Comparison of ENCODE assay signal across 8 cellular contexts in genomic region chr5:13976867-13977479, GRCh38. TPM values are rescaled to one million over a fixed set of nuclear protein-coding genes. Genes with fewer than 3 reads are reported as not detected.
DNase-seq lines count a peak whose midpoint lies in the region; ATAC-seq and TF ChIP-seq lines count a peak whose summit lies in the region.

No MANE protein-coding gene starts in this region.

- H3K9me3 ChIP-seq in Panc1 (ENCODE audit: control insufficient read depth, insufficient read depth, low read depth, low read length) (no peaks in the 10 kb centered on the region), upper lobe of right lung (no peaks in the 10 kb centered on the region)

- POLR2A ChIA-PET in Panc1 (lab: Charles Lee) = interaction anchor here (0.5 to 0.6 kb wide), 2 partner anchors 13 to 217 kb away, joined by 3 to 15 read pairs; no protein-coding TSS in a partner anchor

- TF ChIP-seq CTCF in Panc1 (IDR thresholded peaks at IDR 0.05) (peak; percentile 75), fibroblast of the aortic adventitia (IDR thresholded peaks at IDR 0.05; ENCODE audit: insufficient read depth, low read length) (peak; percentile 14), upper lobe of right lung (IDR thresholded peaks at IDR 0.05) (peak; percentile 33), lower leg skin (IDR thresholded peaks at IDR 0.05) (no peak)

- H3K4me3 ChIP-seq in Panc1 (ENCODE audit: low read depth in 2 of 2, low read length in 2 of 2) (no peak overlapping the region), fibroblast of the aortic adventitia (ENCODE audit: low read depth, low read length) (no peak overlapping the region), upper lobe of right lung (no peak overlapping the region), lower leg skin (ENCODE audit: low read depth, poor library complexity, severe bottlenecking) (no peak overlapping the region)

- H3K27ac ChIP-seq in Panc1 (ENCODE audit: low read length) (peak overlapping the region; percentile 79), upper lobe of right lung (no peak overlapping the region)

- WGBS in lower leg skin, 2 donors = 38 to 45% methylated on average over 8 of the region's 8 CpGs

- intact Hi-C loops in Panc1 (cut with micrococcal nuclease; ENCODE audit: unreplicated experiment) = no loop called here
- intact Hi-C loops in upper lobe of right lung (cut with DNase I) = no loop called here
- intact Hi-C loops in lower leg skin (cut with DNase I; ENCODE audit: low total_unique reads) = no loop called here

- H3K4me1 ChIP-seq in Panc1 (ENCODE audit: control insufficient read depth, insufficient read depth, low read length) (peaks cover 16% of the 10 kb centered on the region), upper lobe of right lung (no peaks in the 10 kb centered on the region)

- no TSS peak for BruUV-seq in Panc1 (replicated peaks; lab: Mats Ljungman, UMichigan)

- in situ Hi-C loops in Panc1 (cut with HindIII; ENCODE audit: low pct_unique_long_range_greater_than_20kb, low sequenced_read_pairs) = loop anchor here (25.0 kb wide), 1 partner anchor 135 kb away; no protein-coding TSS in a partner anchor

- CTCF ChIA-PET in Panc1 (lab: Charles Lee) = interaction anchor here (0.6 to 0.7 kb wide), 2 partner anchors 13 to 131 kb away, joined by 4 to 8 read pairs; no protein-coding TSS in a partner anchor

- DNase-seq in AG20443 (ENCODE audit: low spot score) (peak; percentile 69), HS-5 (ENCODE audit: low read depth) (peak; percentile 46), Panc1 (ENCODE audit: low read depth, low spot score) (no peak), fibroblast of the aortic adventitia (ENCODE audit: low read depth) (peak; percentile 49), upper lobe of right lung (no peak), lower leg skin (ENCODE audit: low spot score in 2 of 2) (no peak)

- H3K36me3 ChIP-seq in Panc1 (ENCODE audit: control insufficient read depth, insufficient read depth, low read length) (no peaks in the 10 kb centered on the region), upper lobe of right lung (no peaks in the 10 kb centered on the region)

- TF ChIP-seq POLR2A in lower leg skin (IDR thresholded peaks at IDR 0.05) = no peak

- ATAC-seq in Panc1 (peak; percentile 92), upper lobe of right lung (peak; percentile 76), HG02610 (IDR thresholded peaks at IDR 0.05; ENCODE audit: unreplicated experiment) (no peak), HG03378 (IDR thresholded peaks at IDR 0.05; ENCODE audit: unreplicated experiment) (no peak)

- H3K27me3 ChIP-seq in Panc1 (ENCODE audit: control insufficient read depth, insufficient read depth, low read length) (no peaks in the 10 kb centered on the region), upper lobe of right lung (no peaks in the 10 kb centered on the region)

RNA-seq across cellular contexts. Expression of gene DNAH5, which starts 32.5 kb away (rescaled TPM):
- total RNA-seq in Panc1 (2021; ENCODE audit: unreplicated experiment) = 8.0 TPM
- polyA plus RNA-seq in Panc1 (2012; ENCODE audit: insufficient read length) = 2.4 TPM
- under 0.01 and 0.18 TPM in 2 replicates for total RNA-seq in fibroblast of the aortic adventitia (ENCODE audit: low replicate concordance)
- total RNA-seq in upper lobe of right lung = 4.6 TPM
- under 1 TPM in 3 of 4 donors, not detected in 1; 0.04 to 0.39 (median 0.20) TPM for total RNA-seq in lower leg skin

Comparison
In these comparisons a context has a peak if more than half of its experiments do, and no peak if none do; other contexts are left out.
1. DNase-seq: peak in AG20443 (single experiment), HS-5 (single experiment) and fibroblast of the aortic adventitia (single experiment); none in Panc1 (single experiment), upper lobe of right lung (single experiment) and lower leg skin (0 of 2).
2. ATAC-seq: peak in Panc1 (single experiment) and upper lobe of right lung (single experiment); none in HG02610 (single experiment) and HG03378 (single experiment).
3. CTCF ChIP-seq: peak in Panc1 (single experiment), fibroblast of the aortic adventitia (single experiment) and upper lobe of right lung (single experiment); none in lower leg skin (0 of 3).